In genomic region chr5:114363837-114364236, GRCh38 we compare ENCODE assay signal across 11 cellular contexts. TPM values are rescaled to one million over a fixed set of nuclear protein-coding genes. Genes with fewer than 3 reads are reported as not detected.
DNase-seq lines count a peak whose midpoint lies in the region; ATAC-seq and TF ChIP-seq lines count a peak whose summit lies in the region.
"Had no signal": no experiment of that assay in that cellular context is flagged by ENCODE, and none has a peak within 500 bp of the region (broad histone marks: within the 10 kb centered on the region; RNA-seq: fewer than 3 reads in every experiment).

No MANE protein-coding gene starts in this region.

- H3K4me1 ChIP-seq in PC-9 (replicated peaks; ENCODE audit: insufficient read depth) (no peaks in the 10 kb centered on the region), suprapubic skin (peaks cover 37% of the 10 kb centered on the region), BE2C (no peaks in the 10 kb centered on the region)

- H3K27me3 ChIP-seq in PC-9 (ENCODE audit: insufficient read depth, low read depth) (no peaks in the 10 kb centered on the region), suprapubic skin (peaks cover 47% of the 10 kb centered on the region), BE2C (peaks cover 64% of the 10 kb centered on the region)

- H3K79me2 ChIP-seq in PC-9 (ENCODE audit: low read depth), result no peaks in the 10 kb centered on the region

- no peaks in the 10 kb centered on the region for H3K9me3 Mint-ChIP-seq in activated naive CD8-positive, alpha-beta T cell treated with anti-CD3 and anti-CD28 coated beads, Interleukin-2, amount 10 ng/mL, durations not matched to agents 7 days and 5 days
- H3K9me3 Mint-ChIP-seq in activated naive CD8-positive, alpha-beta T cell treated with anti-CD3 and anti-CD28 coated beads for 36 hours, result no peaks in the 10 kb centered on the region

- H3F3A ChIP-seq in PC-9 (ENCODE audit: insufficient read depth, low read depth), result no peaks in the 10 kb centered on the region

- peaks cover 3% of the 10 kb centered on the region for H3K4me1 Mint-ChIP-seq in activated naive CD8-positive, alpha-beta T cell treated with anti-CD3 and anti-CD28 coated beads, Interleukin-2, amount 10 ng/mL, durations not matched to agents 7 days and 5 days
- H3K4me1 Mint-ChIP-seq in activated naive CD8-positive, alpha-beta T cell treated with anti-CD3 and anti-CD28 coated beads for 36 hours, result peaks cover 6% of the 10 kb centered on the region

- no peaks in the 10 kb centered on the region for H3K9me2 ChIP-seq in PC-9 (ENCODE audit: insufficient read depth)

- peaks cover 57% of the 10 kb centered on the region for H3K27me3 Mint-ChIP-seq in activated naive CD8-positive, alpha-beta T cell treated with anti-CD3 and anti-CD28 coated beads, Interleukin-2, amount 10 ng/mL, durations not matched to agents 7 days and 5 days
- H3K27me3 Mint-ChIP-seq in activated naive CD8-positive, alpha-beta T cell treated with anti-CD3 and anti-CD28 coated beads for 36 hours, result peaks cover 51% of the 10 kb centered on the region

- H3K4me3 ChIP-seq in PC-9, result no peak overlapping the region
- peak overlapping the region; percentile 47 for H3K4me3 ChIP-seq in suprapubic skin
- H3K4me3 ChIP-seq in BE2C (ENCODE audit: low read depth, low read length), result no peak overlapping the region

- intact Hi-C loops in PC-9 (cut with micrococcal nuclease; ENCODE audit: unreplicated experiment), result no loop called here

- 16% methylated on average over 10 of the region's 10 CpGs for WGBS in suprapubic skin

- H3K36me3 ChIP-seq in PC-9 (ENCODE audit: low read depth) (no peaks in the 10 kb centered on the region), suprapubic skin (no peaks in the 10 kb centered on the region), BE2C (no peaks in the 10 kb centered on the region)

- TF ChIP-seq POLR2A in suprapubic skin (IDR thresholded peaks at IDR 0.05), result no peak

- peak overlapping the region; percentile 29 for H3K4me3 Mint-ChIP-seq in activated naive CD8-positive, alpha-beta T cell treated with anti-CD3 and anti-CD28 coated beads, Interleukin-2, amount 10 ng/mL, durations not matched to agents 7 days and 5 days
- no peak overlapping the region for H3K4me3 Mint-ChIP-seq in activated naive CD8-positive, alpha-beta T cell treated with anti-CD3 and anti-CD28 coated beads for 36 hours
- H3K4me3 Mint-ChIP-seq: activated CD4-positive, alpha-beta T cell treated with anti-CD3 and anti-CD28 coated beads for 36 hours had no signal

- TF ChIP-seq CTCF in PC-9 (conservative IDR thresholded peaks at IDR 0.05), result no peak
- TF ChIP-seq CTCF in suprapubic skin (IDR thresholded peaks at IDR 0.05), result no peak
- TF ChIP-seq CTCF in BE2C (IDR thresholded peaks at IDR 0.05; ENCODE audit: low read depth, low read length), result no peak

- POLR2A ChIA-PET in activated naive CD8-positive, alpha-beta T cell treated with anti-CD3 and anti-CD28 coated beads, Interleukin-2, amount 10 ng/mL, durations not matched to agents 7 days and 5 days (lab: Charles Lee), result no interaction called here
- POLR2A ChIA-PET in PC-9 (lab: Charles Lee; ENCODE audit: unreplicated experiment), result no interaction called here

- H3K27ac ChIP-seq in PC-9 (no peak overlapping the region), suprapubic skin (no peak overlapping the region), substantia nigra (ENCODE audit: low read depth, low read length, poor library complexity, severe bottlenecking) (no peak overlapping the region)

- CTCF ChIA-PET in PC-9 (lab: Charles Lee), result no interaction called here

- no peak for TF ChIP-seq EP300 in suprapubic skin (IDR thresholded peaks at IDR 0.05)

- no peak overlapping the region for H3K4me2 ChIP-seq in PC-9

- ATAC-seq in activated naive CD8-positive, alpha-beta T cell treated with anti-CD3 and anti-CD28 coated beads, Interleukin-2, amount 10 ng/mL, durations not matched to agents 7 days and 5 days (ENCODE audit: low read depth), result no peak
- no peak for ATAC-seq in HG03025 (IDR thresholded peaks at IDR 0.05; ENCODE audit: low FRiP score, unreplicated experiment)
- ATAC-seq: activated CD4-positive, alpha-beta T cell treated with anti-CD3 and anti-CD28 coated beads for 36 hours had no signal

- no TSS peak for BruUV-seq in PC-9 (replicated peaks; lab: Mats Ljungman, UMichigan)

- peak overlapping the region; percentile 75 for H3K27ac Mint-ChIP-seq in activated naive CD8-positive, alpha-beta T cell treated with anti-CD3 and anti-CD28 coated beads, Interleukin-2, amount 10 ng/mL, durations not matched to agents 7 days and 5 days
- H3K27ac Mint-ChIP-seq in activated naive CD8-positive, alpha-beta T cell treated with anti-CD3 and anti-CD28 coated beads for 36 hours, result no peak overlapping the region
- H3K27ac Mint-ChIP-seq: activated CD4-positive, alpha-beta T cell treated with anti-CD3 and anti-CD28 coated beads for 36 hours had no signal

- 0 out of 2 replicates have a peak overlapping the region, but pooled peaks have one; percentile 62 for H2AFZ ChIP-seq in PC-9

- no peaks in the 10 kb centered on the region for H3K36me3 Mint-ChIP-seq in activated naive CD8-positive, alpha-beta T cell treated with anti-CD3 and anti-CD28 coated beads, Interleukin-2, amount 10 ng/mL, durations not matched to agents 7 days and 5 days
- H3K36me3 Mint-ChIP-seq in activated naive CD8-positive, alpha-beta T cell treated with anti-CD3 and anti-CD28 coated beads for 36 hours, result no peaks in the 10 kb centered on the region

- DNase-seq in activated naive CD8-positive, alpha-beta T cell treated with anti-CD3 and anti-CD28 coated beads, Interleukin-2, amount 10 ng/mL, durations not matched to agents 7 days and 5 days, result no peak
- no peak for DNase-seq in activated naive CD8-positive, alpha-beta T cell treated with anti-CD3 and anti-CD28 coated beads for 36 hours
- DNase-seq in PC-9, result no peak
- DNase-seq in left kidney (ENCODE audit: low read depth, low spot score), result peak; percentile 31
- no peak for DNase-seq in suprapubic skin (ENCODE audit: low spot score in 2 of 2)
- no peak for DNase-seq in substantia nigra (lab: John Stamatoyannopoulos, UW)
- no peak for DNase-seq in BE2C
- DNase-seq: activated CD4-positive, alpha-beta T cell treated with anti-CD3 and anti-CD28 coated beads for 36 hours had no signal

- H4K20me1 ChIP-seq in PC-9 (ENCODE audit: insufficient read depth), result no peaks in the 10 kb centered on the region

- H3K9me3 ChIP-seq in PC-9 (ENCODE audit: insufficient read depth, low read depth) (no peaks in the 10 kb centered on the region; the same call in 1 of the 2 replicates), suprapubic skin (no peaks in the 10 kb centered on the region), BE2C (no peaks in the 10 kb centered on the region)

RNA-seq across cellular contexts. Expression of gene KCNN2, which starts 2.0 kb away (rescaled TPM):
- total RNA-seq in activated naive CD8-positive, alpha-beta T cell treated with anti-CD3 and anti-CD28 coated beads, Interleukin-2, amount 10 ng/mL, durations not matched to agents 7 days and 5 days, result not detected
- total RNA-seq in activated naive CD8-positive, alpha-beta T cell treated with anti-CD3 and anti-CD28 coated beads for 36 hours, result not detected
- total RNA-seq in PC-9 (2021), result not detected in 2 replicates
- total RNA-seq in suprapubic skin, result 1 to 10 TPM in 3 of 4 donors, under 1 TPM in 1; 0.62 to 3.2 (median 2.0) TPM
- 0.91 TPM for polyA plus RNA-seq in BE2C (2012; ENCODE audit: insufficient read depth, insufficient read length, low read depth)
- total RNA-seq: activated CD4-positive, alpha-beta T cell treated with anti-CD3 and anti-CD28 coated beads for 36 hours; HT1080; OCI-LY7 had no signal
